In the genomic region with DNA sequence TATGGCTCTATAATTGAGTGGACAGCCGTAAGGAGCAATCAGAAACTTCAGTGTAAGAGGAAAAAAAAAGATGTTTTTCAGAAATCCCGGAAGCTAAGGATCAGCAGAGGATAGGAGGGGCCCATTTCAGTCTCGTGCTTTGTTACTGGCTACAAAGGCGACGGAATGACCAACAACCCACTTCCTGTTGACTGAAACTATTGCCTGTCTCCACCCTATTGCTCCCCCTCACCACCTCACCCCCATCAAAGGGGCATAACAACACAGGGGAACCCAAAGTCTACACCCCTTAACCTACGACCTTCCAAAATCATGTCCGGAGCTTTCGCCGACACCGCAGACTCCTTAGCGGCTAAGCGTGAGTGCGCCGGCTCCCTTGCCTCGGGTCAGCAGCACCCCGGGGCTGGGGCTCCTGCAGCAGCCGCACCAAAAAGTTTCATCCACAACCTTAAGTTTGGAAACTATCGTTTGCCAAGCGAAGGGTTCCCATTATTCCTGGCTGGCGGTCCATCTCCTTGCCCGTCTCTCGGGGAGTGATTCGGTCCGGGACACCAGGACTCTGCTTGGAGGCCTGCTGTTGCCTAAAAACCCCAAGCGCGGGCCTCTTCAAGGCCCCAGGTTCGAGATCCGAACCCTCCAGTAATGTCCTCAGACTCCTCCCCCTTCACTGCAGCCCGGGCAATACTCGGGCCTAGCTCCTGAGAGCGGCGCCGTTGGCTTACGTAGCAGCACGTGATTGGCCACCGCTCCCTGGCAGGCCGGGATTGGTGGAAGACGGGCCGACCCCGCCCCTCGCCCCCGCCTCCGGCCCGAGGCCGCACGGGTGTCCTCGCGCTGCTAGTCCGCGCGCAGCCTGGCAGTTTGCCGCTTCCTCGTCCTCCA, we compare ENCODE assay signal across 8 cellular contexts. TPM values are rescaled to one million over a fixed set of nuclear protein-coding genes. Genes with fewer than 3 reads are reported as not detected.
DNase-seq lines count a peak whose midpoint lies in the region; ATAC-seq, FAIRE-seq and TF ChIP-seq lines count a peak whose summit lies in the region.

A gene (plus strand): TSS at position 840 of the 882 bp plus-strand sequence. CDS start 53 bp downstream, outside the sequence.

- H3K9me3 Mint-ChIP-seq in Calu3 (ENCODE audit: low read depth, unreplicated experiment): no peaks in the 10 kb centered on the region

- H3K36me3 ChIP-seq in HUES64 (ENCODE audit: insufficient read depth, low read length) (no peaks in the 10 kb centered on the region), OCI-LY1 (ENCODE audit: insufficient read depth, low read length) (peaks cover 3% of the 10 kb centered on the region; the same call in 1 of the 2 replicates), mesodermal cell (ENCODE audit: control insufficient read depth, insufficient read depth, low read length) (peaks cover 3% of the 10 kb centered on the region)

- peak within 1 kb of the TSS; percentile 87 for H3K9ac ChIP-seq in HUES64 (ENCODE audit: low read depth, low read length)
- peak within 1 kb of the TSS; percentile 92 for H3K9ac ChIP-seq in OCI-LY1 (ENCODE audit: low read length)

- H3K27ac Mint-ChIP-seq in Calu3 (ENCODE audit: unreplicated experiment): peak within 1 kb of the TSS; percentile 86

- H3K27me3 ChIP-seq in HUES64 (ENCODE audit: insufficient read depth, low read length): no peaks in the 10 kb centered on the region
- no peaks in the 10 kb centered on the region for H3K27me3 ChIP-seq in OCI-LY1 (ENCODE audit: insufficient read depth, low read length)

- intact Hi-C loops in Calu3 (cut with micrococcal nuclease; ENCODE audit: unreplicated experiment): loop anchor here (5.0 kb wide), 1 partner anchor 251 kb away; a partner anchor contains a TSS

- TSS peak; percentile 69 for BruUV-seq in Calu3 (replicated peaks; lab: Mats Ljungman, UMichigan)

- ATAC-seq in GM21447 (IDR thresholded peaks at IDR 0.05; ENCODE audit: unreplicated experiment): peak; percentile 69

- peaks cover 7% of the 10 kb centered on the region for H3K4me1 Mint-ChIP-seq in Calu3 (ENCODE audit: low read depth, unreplicated experiment)

- H3K9me3 ChIP-seq in HUES64 (ENCODE audit: insufficient read depth, low read depth, low read length): no peaks in the 10 kb centered on the region
- H3K9me3 ChIP-seq in OCI-LY1 (ENCODE audit: low read length): no peaks in the 10 kb centered on the region
- H3K9me3 ChIP-seq in mesodermal cell (ENCODE audit: control insufficient read depth, low read length): no peaks in the 10 kb centered on the region

- no peak for TF ChIP-seq CTCF in Calu3 (IDR thresholded peaks at IDR 0.05; ENCODE audit: unreplicated experiment)
- no peak for TF ChIP-seq CTCF in OCI-LY1 (IDR thresholded peaks at IDR 0.05; ENCODE audit: low read length)

- peaks cover 33% of the 10 kb centered on the region for H3K4me1 ChIP-seq in HUES64 (ENCODE audit: insufficient read depth, low read length)
- H3K4me1 ChIP-seq in OCI-LY1 (ENCODE audit: insufficient read depth, low read length, severe bottlenecking): peaks cover 61% of the 10 kb centered on the region
- peaks cover 7% of the 10 kb centered on the region for H3K4me1 ChIP-seq in mesodermal cell (ENCODE audit: control insufficient read depth, insufficient read depth, low read length, poor library complexity, severe bottlenecking)

- peak within 1 kb of the TSS; percentile 96 for H3K4me2 ChIP-seq in OCI-LY1 (ENCODE audit: low read length)

- H4K20me1 ChIP-seq in OCI-LY1 (ENCODE audit: insufficient read depth, low read length): no peaks in the 10 kb centered on the region

- H3K79me2 ChIP-seq in OCI-LY1 (ENCODE audit: insufficient read depth, low read length): peaks cover 53% of the 10 kb centered on the region

- peaks cover 31% of the 10 kb centered on the region for H3K36me3 Mint-ChIP-seq in Calu3 (ENCODE audit: insufficient read depth, unreplicated experiment)

- H3K4me3 ChIP-seq in HUES64 (ENCODE audit: low read length) (peak within 1 kb of the TSS; percentile 81), OCI-LY1 (ENCODE audit: low read depth, low read length, poor library complexity, severe bottlenecking) (peak within 1 kb of the TSS; percentile 82), mesodermal cell (ENCODE audit: extremely low read depth, insufficient read depth, low read length, poor library complexity, severe bottlenecking) (peak within 1 kb of the TSS; percentile 95)

- H2AFZ ChIP-seq in OCI-LY1 (ENCODE audit: low read length): peak within 1 kb of the TSS; percentile 27; the same call in 1 of the 2 replicates

- no peaks in the 10 kb centered on the region for H3K9me2 ChIP-seq in OCI-LY1 (ENCODE audit: low read depth, low read length)

- H3F3A ChIP-seq in OCI-LY1 (ENCODE audit: insufficient read depth, low read length): peaks cover 4% of the 10 kb centered on the region; the same call in 1 of the 2 replicates

- under 1% methylated on average over 53 of the region's 53 CpGs for WGBS in HUES64
- WGBS in mesodermal cell (ENCODE audit: insufficient coverage in 2 of 2), 2 experiments: 0 to 1% methylated on average over 30 to 46 of the region's 53 CpGs

- FAIRE-seq in endometrium (lab: Jason Lieb, UNC): peak; percentile 83

- H3K4me3 Mint-ChIP-seq in Calu3 (ENCODE audit: low read depth, unreplicated experiment): peak within 1 kb of the TSS; percentile 84

- peak; percentile 90 for DNase-seq in Calu3
- peak; percentile 99 for DNase-seq in activated CD8-positive, alpha-beta memory T cell treated with anti-CD3 and anti-CD28 coated beads, Interleukin-2, amount 50 U/mL, for 4 hours
- DNase-seq in stimulated activated CD8-positive, alpha-beta memory T cell treated with anti-CD3 and anti-CD28 coated beads, Interleukin-15, amount 100 ng/mL, for 4 hours (ENCODE audit: low read depth in 2 of 2): peak; percentile 96 to 97

- peak within 1 kb of the TSS; percentile 90 for H3K27ac ChIP-seq in HUES64 (ENCODE audit: low read depth, low read length)
- peak within 1 kb of the TSS; percentile 93 for H3K27ac ChIP-seq in OCI-LY1 (ENCODE audit: low read depth, low read length, poor library complexity, severe bottlenecking)
- peak within 1 kb of the TSS; percentile 97 for H3K27ac ChIP-seq in mesodermal cell (ENCODE audit: low read depth, low read length, severe bottlenecking)

- CTCF ChIA-PET in Calu3 (lab: Charles Lee): no interaction called here

- H3K27me3 Mint-ChIP-seq in Calu3 (ENCODE audit: unreplicated experiment): no peaks in the 10 kb centered on the region

RNA-seq across cellular contexts. Expression of the gene that starts here (rescaled TPM):
- total RNA-seq in Calu3 (2022): 17.3 and 19.1 TPM in 2 replicates
- polyA plus RNA-seq in HUES64 (2013, experiment 1 of 2): 43.8 TPM
- polyA plus RNA-seq in HUES64 (2013, experiment 2 of 2): 42.8 TPM
- 46.4 TPM for polyA plus RNA-seq in mesodermal cell (2013, experiment 1 of 2)
- polyA plus RNA-seq in mesodermal cell (2013, experiment 2 of 2): 52.8 TPM

Comparison
In these comparisons a context has a peak if more than half of its experiments do, and no peak if none do; other contexts are left out.
1. Peak in every context shown above with its lines: DNase-seq, ATAC-seq, H3K4me3 ChIP-seq and H3K27ac ChIP-seq.